Comparison of ENCODE assay signal across 19 cellular contexts in genomic region chr10:61815505-61815904, GRCh38.
DNase-seq lines count a peak whose midpoint lies in the region; ATAC-seq, FAIRE-seq and TF ChIP-seq lines count a peak whose summit lies in the region.
"Had no signal": no experiment of that assay in that cellular context is flagged by ENCODE, and none has a peak within 500 bp of the region (broad histone marks: within the 10 kb centered on the region; RNA-seq: fewer than 3 reads in every experiment).

No MANE protein-coding gene starts in this region.

- no peak overlapping the region for H3K18ac ChIP-seq in mesenchymal stem cell (ENCODE audit: low read depth in 1 of 2, low read length in 2 of 2)

- H2AFZ ChIP-seq in astrocyte (ENCODE audit: low read depth, low read length) = no peak overlapping the region
- H2AFZ ChIP-seq in mesenchymal stem cell (ENCODE audit: low read depth, low read length) = no peak overlapping the region
- H2AFZ ChIP-seq: GM23248 had no signal

- WGBS in mesenchymal stem cell = no CpG with 5 or more reads among the region's 1 CpG

- DNase-seq in AG10803 (ENCODE audit: low read depth) (peak; percentile 35), LHCN-M2 (ENCODE audit: low read depth) (peak; percentile 34), astrocyte (ENCODE audit: low read depth) (peak; percentile 25), mesenchymal stem cell (peak; percentile 62), NCI-H226 (no peak), NK-92 (lab: John Stamatoyannopoulos, UW; ENCODE audit: unreplicated experiment) (no peak), T-helper 1 cell (no peak)
- no peak for DNase-seq in activated T-cell treated with anti-CD3 and anti-CD28 coated beads, Interleukin-2, amount 50 U/mL, for 4 hours
- DNase-seq: BE2C; CD4-positive, alpha-beta T cell; GM23248; KG1; MM.1S; NCI-H1105; NCI-H1694; NCI-H2107; NCI-H526 treated with DMSO at 0.1 percent for 48 hours; T-cell had no signal

- H2BK5ac ChIP-seq in mesenchymal stem cell (ENCODE audit: low read depth, low read length, poor library complexity, severe bottlenecking) = no peak overlapping the region

- no peaks in the 10 kb centered on the region for H3K36me3 ChIP-seq in astrocyte (ENCODE audit: insufficient read depth, low read length)
- H3K36me3 ChIP-seq in mesenchymal stem cell (ENCODE audit: control insufficient read depth in 1 of 2, insufficient read depth in 2 of 2, low read depth in 1 of 2, low read length in 2 of 2) = no peaks in the 10 kb centered on the region
- H3K36me3 ChIP-seq: BE2C had no signal

- H2BK15ac ChIP-seq in mesenchymal stem cell (ENCODE audit: low read depth, poor library complexity, severe bottlenecking) = no peak overlapping the region

- ATAC-seq in activated T-cell treated with anti-CD3 and anti-CD28 coated beads, Interleukin-2, amount 50 U/mL, for 4 hours = no peak
- ATAC-seq: T-cell had no signal

- no peaks in the 10 kb centered on the region for H3K4me1 ChIP-seq in astrocyte (ENCODE audit: insufficient read depth, low read length)
- no peaks in the 10 kb centered on the region for H3K4me1 ChIP-seq in mesenchymal stem cell (ENCODE audit: control insufficient read depth, insufficient read depth, low read depth, low read length)
- H3K4me1 ChIP-seq: BE2C had no signal

- FAIRE-seq in astrocyte (lab: Jason Lieb, UNC) = peak; percentile 17

- H3K27me3 ChIP-seq in astrocyte (ENCODE audit: insufficient read depth, low read length) = no peaks in the 10 kb centered on the region
- H3K27me3 ChIP-seq in mesenchymal stem cell (ENCODE audit: control insufficient read depth in 1 of 2, insufficient read depth in 1 of 2, low read length in 2 of 2) = no peaks in the 10 kb centered on the region
- H3K27me3 ChIP-seq: BE2C had no signal

- H3K9me3 Mint-ChIP-seq in astrocyte (ENCODE audit: unreplicated experiment) = peaks cover 3% of the 10 kb centered on the region
- no peaks in the 10 kb centered on the region for H3K9me3 Mint-ChIP-seq in activated T-cell treated with anti-CD3 and anti-CD28 coated beads, Interleukin-2, amount 50 U/mL, for 4 hours
- H3K9me3 Mint-ChIP-seq: CD4-positive, alpha-beta T cell; T-cell had no signal

- TF ChIP-seq CTCF in AG10803 (conservative IDR thresholded peaks at IDR 0.05; ENCODE audit: low read length) = no peak
- TF ChIP-seq CTCF in astrocyte (IDR thresholded peaks at IDR 0.05; ENCODE audit: insufficient read depth, low read depth, low read length) = no peak

- H3K27ac ChIP-seq in astrocyte (ENCODE audit: low read depth, low read length) (no peak overlapping the region), mesenchymal stem cell (ENCODE audit: low read length, poor library complexity, severe bottlenecking) (no peak overlapping the region)
- H3K27ac ChIP-seq: GM23248, SK-N-MC had no signal

- H4K20me1 ChIP-seq in astrocyte (ENCODE audit: insufficient read depth, low read length) = no peaks in the 10 kb centered on the region

- H4K91ac ChIP-seq in mesenchymal stem cell (ENCODE audit: low read length) = no peak overlapping the region

- H3K9me3 ChIP-seq in astrocyte (ENCODE audit: insufficient read depth, low read depth, low read length) (no peaks in the 10 kb centered on the region), mesenchymal stem cell (ENCODE audit: control insufficient read depth, low read length) (no peaks in the 10 kb centered on the region)
- H3K9me3 ChIP-seq: BE2C had no signal

- H3K36me3 Mint-ChIP-seq in astrocyte (ENCODE audit: low read depth, unreplicated experiment) = no peaks in the 10 kb centered on the region
- no peaks in the 10 kb centered on the region for H3K36me3 Mint-ChIP-seq in activated T-cell treated with anti-CD3 and anti-CD28 coated beads, Interleukin-2, amount 50 U/mL, for 4 hours (ENCODE audit: insufficient read depth)
- H3K36me3 Mint-ChIP-seq: T-cell had no signal

- H3K79me2 ChIP-seq in astrocyte (ENCODE audit: insufficient read depth, low read length) = no peaks in the 10 kb centered on the region

- no peak overlapping the region for H4K8ac ChIP-seq in mesenchymal stem cell (ENCODE audit: low read length)

- no peak overlapping the region for H3K23ac ChIP-seq in mesenchymal stem cell (ENCODE audit: low read length in 2 of 2)

- no peak overlapping the region for H3K14ac ChIP-seq in mesenchymal stem cell (ENCODE audit: low read length in 2 of 2)

- H3K4me1 Mint-ChIP-seq in astrocyte (ENCODE audit: low read depth, unreplicated experiment) = no peaks in the 10 kb centered on the region
- no peaks in the 10 kb centered on the region for H3K4me1 Mint-ChIP-seq in activated T-cell treated with anti-CD3 and anti-CD28 coated beads, Interleukin-2, amount 50 U/mL, for 4 hours (ENCODE audit: low read depth)
- H3K4me1 Mint-ChIP-seq: T-cell had no signal

- no peak overlapping the region for H2BK120ac ChIP-seq in mesenchymal stem cell (ENCODE audit: low read depth, low read length)

- peaks cover 3% of the 10 kb centered on the region for H3K27me3 Mint-ChIP-seq in astrocyte (ENCODE audit: low read depth, unreplicated experiment)
- no peaks in the 10 kb centered on the region for H3K27me3 Mint-ChIP-seq in activated T-cell treated with anti-CD3 and anti-CD28 coated beads, Interleukin-2, amount 50 U/mL, for 4 hours (ENCODE audit: low read depth)
- H3K27me3 Mint-ChIP-seq: CD4-positive, alpha-beta T cell; T-cell had no signal

- H3K9ac ChIP-seq in astrocyte (ENCODE audit: low read length) (no peak overlapping the region), mesenchymal stem cell (ENCODE audit: low read length) (no peak overlapping the region)
- H3K9ac ChIP-seq: GM23248 had no signal

- H3K79me1 ChIP-seq in mesenchymal stem cell (replicated peaks; ENCODE audit: low read length, poor library complexity, severe bottlenecking) = no peaks in the 10 kb centered on the region

- H3K27ac Mint-ChIP-seq in astrocyte (ENCODE audit: unreplicated experiment) = no peak overlapping the region
- H3K27ac Mint-ChIP-seq: CD4-positive, alpha-beta T cell; T-cell had no signal

- H3K4me2 ChIP-seq in astrocyte (ENCODE audit: low read length) (no peak overlapping the region), mesenchymal stem cell (ENCODE audit: low read length, poor library complexity, severe bottlenecking) (no peak overlapping the region)

- H3K4me3 ChIP-seq in AG10803 (ENCODE audit: low read length) (no peak overlapping the region), astrocyte (ENCODE audit: insufficient read depth, low read depth, low read length) (no peak overlapping the region), mesenchymal stem cell (ENCODE audit: insufficient read depth in 1 of 2, low read depth in 1 of 2, low read length in 2 of 2) (no peak overlapping the region)
- H3K4me3 ChIP-seq: GM23248, SK-N-MC had no signal

- no peak overlapping the region for H2BK12ac ChIP-seq in mesenchymal stem cell (ENCODE audit: low read length in 2 of 2)

- H2AK5ac ChIP-seq in mesenchymal stem cell (ENCODE audit: low read length, severe bottlenecking) = no peak overlapping the region

- H3K4ac ChIP-seq in mesenchymal stem cell (ENCODE audit: low read depth in 1 of 2, low read length in 2 of 2) = no peak overlapping the region

- no peak overlapping the region for H3K4me3 Mint-ChIP-seq in astrocyte (ENCODE audit: unreplicated experiment)
- no peak overlapping the region for H3K4me3 Mint-ChIP-seq in activated T-cell treated with anti-CD3 and anti-CD28 coated beads, Interleukin-2, amount 50 U/mL, for 4 hours
- H3K4me3 Mint-ChIP-seq: CD4-positive, alpha-beta T cell; T-cell had no signal

Comparison
In these comparisons a context has a peak if more than half of its experiments do, and no peak if none do; other contexts are left out.
1. DNase-seq: peak in AG10803 (single experiment), LHCN-M2 (single experiment), astrocyte (single experiment) and mesenchymal stem cell (single experiment); none in NCI-H226 (single experiment), NK-92 (single experiment), T-helper 1 cell (0 of 5) and activated T-cell treated with anti-CD3 and anti-CD28 coated beads, Interleukin-2, amount 50 U/mL, for 4 hours (single experiment).